Comparison of ENCODE assay signal across 12 cellular contexts in the genomic region with DNA sequence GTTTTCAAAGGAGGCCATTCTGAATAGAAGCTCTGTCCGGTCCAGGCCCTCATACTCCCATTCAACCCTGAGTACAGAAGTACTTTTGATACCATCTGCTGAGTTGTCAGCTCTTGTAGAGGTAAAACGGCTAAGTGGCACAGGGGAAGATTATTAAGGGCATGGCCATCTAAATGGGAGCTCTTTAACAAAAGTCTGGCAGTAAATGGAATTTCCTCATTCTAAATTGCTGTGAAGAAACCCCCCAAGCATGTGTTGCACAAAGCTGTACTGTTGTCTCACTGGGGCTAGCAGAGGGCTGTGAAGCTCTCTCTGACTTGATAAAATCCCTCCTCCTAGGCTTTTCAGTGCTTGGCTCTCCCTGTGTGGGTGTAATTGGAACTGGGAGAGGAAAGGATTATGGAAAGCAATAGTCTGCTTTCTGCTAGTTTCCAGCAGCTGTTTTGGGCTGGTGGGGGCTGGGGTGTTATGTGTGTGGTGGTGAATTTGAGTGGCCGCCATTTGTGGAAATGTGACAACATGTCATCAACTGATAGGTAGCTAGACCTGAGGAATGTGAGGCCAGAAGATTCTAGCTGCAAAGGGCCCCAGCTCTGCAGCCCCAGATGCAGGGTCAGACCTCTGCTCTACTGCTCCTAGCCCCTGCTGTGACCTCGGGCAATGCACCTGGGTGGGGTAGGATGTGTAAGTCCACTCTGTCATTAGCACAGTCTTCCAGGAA.
DNase-seq lines count a peak whose midpoint lies in the region; ATAC-seq and TF ChIP-seq lines count a peak whose summit lies in the region.
"Had no signal": no experiment of that assay in that cellular context is flagged by ENCODE, and none has a peak within 500 bp of the region (broad histone marks: within the 10 kb centered on the region; RNA-seq: fewer than 3 reads in every experiment).

No MANE protein-coding gene starts in this region.

- intact Hi-C loops in sciatic nerve (cut with DNase I) = no loop called here

- no peaks in the 10 kb centered on the region for H3K9me3 ChIP-seq in WERI-Rb-1 (ENCODE audit: severe bottlenecking)
- no peaks in the 10 kb centered on the region for H3K9me3 ChIP-seq in right atrium auricular region
- H3K9me3 ChIP-seq: prostate gland had no signal

- DNase-seq in DMS79 treated with DMSO at 0.1 percent for 48 hours (lab: John Stamatoyannopoulos, UW) (peak; percentile 48), WERI-Rb-1 (peak; percentile 16), right atrium auricular region (ENCODE audit: low spot score) (no peak), sciatic nerve (ENCODE audit: low spot score) (no peak)
- DNase-seq in NK-92 treated with Interleukin-12 subunit alpha and Interleukin-12 subunit beta, amount 100 ng/mL, for 24 hours (lab: John Stamatoyannopoulos, UW) = no peak
- no peak for DNase-seq in central memory CD4-positive, alpha-beta T cell
- DNase-seq: activated CD4-positive, alpha-beta memory T cell treated with anti-CD3 and anti-CD28 coated beads, Interleukin-2, amount 10 ng/mL, durations not matched to agents 7 days and 5 days; NCI-H1048; stimulated activated CD8-positive, alpha-beta memory T cell treated with anti-CD3 and anti-CD28 coated beads, Interleukin-4, amount 100 ng/mL, for 48 hours had no signal

- ATAC-seq in sciatic nerve (peak; percentile 53), GM21381 (IDR thresholded peaks at IDR 0.05; ENCODE audit: unreplicated experiment) (no peak), HG02678 (IDR thresholded peaks at IDR 0.05; ENCODE audit: unreplicated experiment) (no peak)

- H3K27ac ChIP-seq in WERI-Rb-1 (no peak overlapping the region), right atrium auricular region (peak overlapping the region; percentile 50 to 59)
- H3K27ac ChIP-seq: prostate gland had no signal

- TF ChIP-seq CTCF in WERI-Rb-1 (IDR thresholded peaks at IDR 0.05; ENCODE audit: low read depth, low read length) (no peak), right atrium auricular region (IDR thresholded peaks at IDR 0.05) (no peak)

- H3K27me3 ChIP-seq in WERI-Rb-1 (ENCODE audit: insufficient read depth, low read depth, severe bottlenecking) (no peaks in the 10 kb centered on the region), right atrium auricular region (no peaks in the 10 kb centered on the region)

- peaks cover 0 to 74% of the 10 kb centered on the region in 2 donors for H3K4me1 ChIP-seq in right atrium auricular region

- no peak overlapping the region for H3K4me3 ChIP-seq in WERI-Rb-1 (ENCODE audit: low read depth, low read length)
- no peak overlapping the region for H3K4me3 ChIP-seq in right atrium auricular region
- H3K4me3 ChIP-seq: prostate gland had no signal

- H3K36me3 ChIP-seq in WERI-Rb-1 (no peaks in the 10 kb centered on the region), right atrium auricular region (no peaks in the 10 kb centered on the region)
- H3K36me3 ChIP-seq: prostate gland had no signal

Comparison
In these comparisons a context has a peak if more than half of its experiments do, and no peak if none do; other contexts are left out.
1. DNase-seq: peak in DMS79 treated with DMSO at 0.1 percent for 48 hours (single experiment) and WERI-Rb-1 (single experiment); none in right atrium auricular region (single experiment), sciatic nerve (single experiment), NK-92 treated with Interleukin-12 subunit alpha and Interleukin-12 subunit beta, amount 100 ng/mL, for 24 hours (single experiment) and central memory CD4-positive, alpha-beta T cell (single experiment).